ENCODE assay signal across 8 cellular contexts in genomic region chr3:133572158-133573053, GRCh38. TPM values are rescaled to one million over a fixed set of nuclear protein-coding genes. Genes with fewer than 3 reads are reported as not detected.
A peak's percentile ranks its signal among the peaks of the same experiment; 100 is the strongest.
DNase-seq lines count a peak whose midpoint lies in the region; ATAC-seq, FAIRE-seq and TF ChIP-seq lines count a peak whose summit lies in the region.

No MANE protein-coding gene starts in this region.

- 55 to 68% methylated on average over 19 of the region's 19 CpGs for WGBS in testis, 2 donors

- H3K4me1 Mint-ChIP-seq in activated naive CD8-positive, alpha-beta T cell (ENCODE audit: low read depth) = peaks cover 46% of the 10 kb centered on the region

- DNase-seq in GM12892 (ENCODE audit: insufficient read length) (no peak), keratinocyte (ENCODE audit: low read depth, low spot score) (no peak), testis (no peak), left lobe of liver (ENCODE audit: low spot score) (no peak), Kasumi-1 (lab: John Stamatoyannopoulos, UW) (no peak)
- no peak for DNase-seq in stimulated activated CD4-positive, alpha-beta T cell treated with anti-CD3 and anti-CD28 coated beads, Interleukin-2, amount 100 ng/mL, for 24 hours

- H3K4me3 Mint-ChIP-seq in activated naive CD8-positive, alpha-beta T cell = peak overlapping the region; percentile 85

- H3K4me3 ChIP-seq in keratinocyte (ENCODE audit: control insufficient read depth in 2 of 3, extremely low read depth in 1 of 3, insufficient read depth in 2 of 3, low read depth in 1 of 3, low read length in 3 of 3) = peak overlapping the region in 2 of 3 experiments; percentile 39 to 65
- peak overlapping the region; percentile 90 to 91 for H3K4me3 ChIP-seq in testis

- H3K9me1 ChIP-seq in keratinocyte (ENCODE audit: control insufficient read depth, extremely low read depth, insufficient read depth, low read length) = no peaks in the 10 kb centered on the region

- peak overlapping the region; percentile 67 for H3K9ac ChIP-seq in keratinocyte (ENCODE audit: control insufficient read depth, extremely low read depth, insufficient read depth, low read length)

- H3K27ac Mint-ChIP-seq in activated naive CD8-positive, alpha-beta T cell = peak overlapping the region; percentile 98

- no peaks in the 10 kb centered on the region for H3K9me3 Mint-ChIP-seq in activated naive CD8-positive, alpha-beta T cell (ENCODE audit: low read depth)

- FAIRE-seq in GM12892 (lab: Jason Lieb, UNC) (peak; percentile 33), keratinocyte (lab: Jason Lieb, UNC) (no peak)

- H3K4me1 ChIP-seq in keratinocyte (ENCODE audit: control insufficient read depth, extremely low read depth, insufficient read depth, low read length) (peaks cover 62% of the 10 kb centered on the region), testis (peaks cover 24% of the 10 kb centered on the region)

- peaks cover 36% of the 10 kb centered on the region for H3K79me2 ChIP-seq in keratinocyte (ENCODE audit: control insufficient read depth, insufficient read depth, low read length)

- H3K27me3 Mint-ChIP-seq in activated naive CD8-positive, alpha-beta T cell = no peaks in the 10 kb centered on the region

- peak overlapping the region; percentile 89 for H3K27ac ChIP-seq in keratinocyte (ENCODE audit: control insufficient read depth, insufficient read depth, low read length)
- H3K27ac ChIP-seq in testis = peak overlapping the region; percentile 82 to 86

- TF ChIP-seq POLR2A in GM12892 (IDR thresholded peaks at IDR 0.05; ENCODE audit: low read depth, low read length) (no peak), testis (IDR thresholded peaks at IDR 0.05) (no peak)

- peak overlapping the region; percentile 80 for H3K4me2 ChIP-seq in keratinocyte (ENCODE audit: control insufficient read depth, extremely low read depth, insufficient read depth, low read depth, low read length)

- dilution Hi-C loops in keratinocyte (cut with MboI; ENCODE audit: extremely low pct_ligation_motif_present, low sequenced_read_pairs) = no loop called here

- peaks cover 16% of the 10 kb centered on the region for H3K36me3 Mint-ChIP-seq in activated naive CD8-positive, alpha-beta T cell

- H4K20me1 ChIP-seq in keratinocyte (ENCODE audit: control insufficient read depth, extremely low read depth, insufficient read depth, low read length) = peaks cover 13% of the 10 kb centered on the region

- H3K36me3 ChIP-seq in keratinocyte (ENCODE audit: control insufficient read depth in 2 of 2, extremely low read depth in 1 of 2, insufficient read depth in 2 of 2, low read length in 2 of 2) = peaks cover 5 to 19% of the 10 kb centered on the region in 2 experiments
- H3K36me3 ChIP-seq in testis (ENCODE audit: low read depth, missing control alignments) = no peaks in the 10 kb centered on the region

- intact Hi-C loops in testis (cut with DNase I; ENCODE audit: low total_unique reads) = no loop called here

- peak overlapping the region; percentile 73 for H2AFZ ChIP-seq in keratinocyte (ENCODE audit: control insufficient read depth, low read length)

- no peaks in the 10 kb centered on the region for H3K27me3 ChIP-seq in keratinocyte (ENCODE audit: control insufficient read depth, extremely low read depth, insufficient read depth, low read length)
- H3K27me3 ChIP-seq in testis = no peaks in the 10 kb centered on the region

- peak; percentile 29 for ATAC-seq in HG03159 (IDR thresholded peaks at IDR 0.05; ENCODE audit: unreplicated experiment)
- ATAC-seq in left lobe of liver = no peak

- TF ChIP-seq CTCF in keratinocyte (optimal IDR thresholded peaks at IDR 0.05 in 1 of 3, IDR thresholded peaks at IDR 0.05 in 1 of 3, conservative IDR thresholded peaks at IDR 0.05 in 1 of 3; ENCODE audit: extremely low read depth in 1 of 3, insufficient read depth in 2 of 3, low read length in 3 of 3) (no peak), testis (IDR thresholded peaks at IDR 0.05) (no peak)

- H3K9me3 ChIP-seq in keratinocyte (ENCODE audit: control insufficient read depth, low read depth, low read length) = no peaks in the 10 kb centered on the region
- no peaks in the 10 kb centered on the region for H3K9me3 ChIP-seq in testis

RNA-seq across cellular contexts. Expression of gene CDV3, which starts 1.1 kb away (rescaled TPM):
- 133 TPM for polyA plus RNA-seq in GM12892 (2012; ENCODE audit: missing spikeins)
- 86.2 to 150 TPM (median 122 TPM) in 3 replicates for polyA plus RNA-seq in keratinocyte
- 73.5 TPM for polyA plus RNA-seq in keratinocyte (2011; ENCODE audit: low read depth)
- 88.1 and 174 TPM in 2 replicates for polyA plus RNA-seq in keratinocyte (2011; cell fraction: cytosol; rRNA removed)
- 76.3 and 95.7 TPM in 2 replicates for polyA plus RNA-seq in keratinocyte (2011; cell fraction: nucleus; rRNA removed)
- 107 and 169 TPM in 2 replicates for polyA plus RNA-seq in keratinocyte (2012; ENCODE audit: low replicate concordance)
- 43.6 to 107 TPM (median 47.8 TPM) in 3 replicates for polyA minus RNA-seq in keratinocyte
- 90.7 TPM for polyA minus RNA-seq in keratinocyte (2011; cell fraction: cytosol; rRNA and poly(A)+ RNA removed)
- polyA minus RNA-seq in keratinocyte (2011; cell fraction: nucleus; rRNA and poly(A)+ RNA removed) = 37.7 and 62.8 TPM in 2 replicates
- 100 to 1,000 TPM; 104 to 135 TPM for total RNA-seq in testis
- polyA plus RNA-seq in testis (ENCODE audit: insufficient read depth, low read depth, low replicate concordance) = 179 TPM
- total RNA-seq in left lobe of liver = 60.3 TPM
